ENCODE assay signal across 18 cellular contexts in the genomic region with DNA sequence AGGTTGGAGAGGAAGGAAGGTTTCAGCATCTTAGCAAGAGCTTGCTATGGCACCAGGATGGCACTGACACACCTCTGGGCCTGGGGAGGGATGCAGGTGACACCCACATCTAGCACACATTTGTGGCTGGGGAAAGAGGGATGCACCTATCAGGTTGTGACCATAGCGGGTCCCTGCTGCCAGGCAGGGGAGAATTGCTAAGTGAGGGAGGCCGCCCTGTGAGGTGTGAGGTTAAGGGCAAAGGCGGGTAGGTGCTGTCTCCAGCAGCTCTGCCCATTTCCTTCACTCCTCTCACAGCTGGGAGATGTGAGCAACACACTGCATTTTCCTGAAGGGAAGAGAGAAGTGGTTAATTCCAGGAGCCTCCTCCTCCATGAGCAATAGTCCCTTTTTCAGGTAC.
"Had no signal": no experiment of that assay in that cellular context is flagged by ENCODE, and none has a peak within 500 bp of the region (broad histone marks: within the 10 kb centered on the region; RNA-seq: fewer than 3 reads in every experiment).

No MANE protein-coding gene starts in this region.

- ATAC-seq: gastroesophageal sphincter; left colon; mucosa of descending colon; naive thymus-derived CD8-positive, alpha-beta T cell; pancreas; right cardiac atrium had no signal

- H3K9me3 ChIP-seq: esophagus squamous epithelium, gastroesophageal sphincter, mucosa of descending colon, pancreas, uterus had no signal

- H3K36me3 ChIP-seq: pancreas, uterus had no signal

- H3K4me3 ChIP-seq: esophagus squamous epithelium, gastroesophageal sphincter, mucosa of descending colon, pancreas, uterus had no signal

- H3K27me3 Mint-ChIP-seq: naive thymus-derived CD8-positive, alpha-beta T cell had no signal

- H3K27ac Mint-ChIP-seq: progenitor cell of endocrine pancreas had no signal

- DNase-seq: effector memory CD4-positive, alpha-beta T cell; esophagus squamous epithelium; foreskin fibroblast; glutamatergic neuron; immature natural killer cell; kidney; left colon; mucosa of descending colon; naive thymus-derived CD8-positive, alpha-beta T cell; pancreas; right cardiac atrium; small intestine; stimulated activated CD4-positive, alpha-beta T cell treated with anti-CD3 and anti-CD28 coated beads, Interleukin-12 subunit alpha, Interleukin-12 subunit beta, amount 100 ng/mL, for 4 hours; stimulated activated naive CD4-positive, alpha-beta T cell treated with Interleukin-2 at 50 U/mL for 16 hours; trophoblast cell; uterus had no signal

- H3K9me3 Mint-ChIP-seq: immature natural killer cell; naive thymus-derived CD8-positive, alpha-beta T cell had no signal

- H3K27me3 ChIP-seq: esophagus squamous epithelium, gastroesophageal sphincter, pancreas, uterus had no signal

- H3K36me3 Mint-ChIP-seq: immature natural killer cell had no signal

- H3K4me3 Mint-ChIP-seq: immature natural killer cell; naive thymus-derived CD8-positive, alpha-beta T cell had no signal

- H3K4me1 ChIP-seq: esophagus squamous epithelium, gastroesophageal sphincter, pancreas, uterus had no signal
